Comparison of ENCODE assay signal across 8 cellular contexts in genomic region chr1:167223144-167224103, GRCh38. TPM values are rescaled to one million over a fixed set of nuclear protein-coding genes. Genes with fewer than 3 reads are reported as not detected.
A peak's percentile ranks its signal among the peaks of the same experiment; 100 is the strongest.
DNase-seq lines count a peak whose midpoint lies in the region; ATAC-seq, FAIRE-seq and TF ChIP-seq lines count a peak whose summit lies in the region.

No MANE protein-coding gene starts in this region.

- H3K27me3 ChIP-seq in Peyer's patch = no peaks in the 10 kb centered on the region
- no peaks in the 10 kb centered on the region for H3K27me3 ChIP-seq in small intestine (ENCODE audit: control insufficient read depth in 2 of 2, insufficient read depth in 2 of 2, low read length in 2 of 2)

- no peak for ATAC-seq in GM21786 (IDR thresholded peaks at IDR 0.05; ENCODE audit: unreplicated experiment)
- ATAC-seq in GM19463 (IDR thresholded peaks at IDR 0.05; ENCODE audit: unreplicated experiment) = no peak

- no peaks in the 10 kb centered on the region for H3K9me3 ChIP-seq in Peyer's patch
- no peaks in the 10 kb centered on the region for H3K9me3 ChIP-seq in small intestine (ENCODE audit: control insufficient read depth, low read depth)

- no peaks in the 10 kb centered on the region for H3K36me3 ChIP-seq in Peyer's patch
- no peaks in the 10 kb centered on the region for H3K36me3 ChIP-seq in small intestine (ENCODE audit: control insufficient read depth in 2 of 2, insufficient read depth in 2 of 2, low read length in 2 of 2)

- TF ChIP-seq CTCF in Peyer's patch (IDR thresholded peaks at IDR 0.05) = no peak

- WGBS in small intestine, 3 donors = 44 to 62% (median 54%) methylated on average over 10 of the region's 10 CpGs

- DNase-seq in NOMO-1 (lab: John Stamatoyannopoulos, UW; ENCODE audit: unreplicated experiment in 2 of 2) = peak; percentile 36 to 46
- DNase-seq in NOMO-1 treated with dmso at 0.1 percent for 144 hours (lab: John Stamatoyannopoulos, UW; ENCODE audit: unreplicated experiment) = no peak
- DNase-seq in Peyer's patch = no peak
- DNase-seq in erythroblast (lab: John Stamatoyannopoulos, UW) = peak; percentile 44 to 52
- DNase-seq in small intestine = peak; percentile 68
- DNase-seq in SW 1271 (lab: John Stamatoyannopoulos, UW) = no peak

- no peak for FAIRE-seq in small intestine (lab: Jason Lieb, UNC)

- H3K4me1 ChIP-seq in Peyer's patch (peaks cover 0 to 27% (median 6%) of the 10 kb centered on the region in 4 donors), small intestine (ENCODE audit: control insufficient read depth in 2 of 2, insufficient read depth in 1 of 2, low read depth in 1 of 2, low read length in 1 of 2) (peaks cover 0 to 2% of the 10 kb centered on the region in 2 donors)

- TF ChIP-seq POLR2A in Peyer's patch (IDR thresholded peaks at IDR 0.05) (no peak), erythroblast (IDR thresholded peaks at IDR 0.05; ENCODE audit: low read length) (no peak)

- H3K27ac ChIP-seq in Peyer's patch (peak overlapping the region; percentile 95 to 99 (median 97)), small intestine (ENCODE audit: low read depth in 1 of 2, low read length in 1 of 2) (peak overlapping the region in 1 of 2 donors; percentile 75)

- no peak overlapping the region for H3K4me3 ChIP-seq in Peyer's patch
- no peak overlapping the region for H3K4me3 ChIP-seq in small intestine (ENCODE audit: low read depth in 1 of 2, low read length in 2 of 2)

RNA-seq across cellular contexts. Expression of gene POU2F1, which starts 2.7 kb away (rescaled TPM):
- total RNA-seq in Peyer's patch = 10 to 100 TPM; 11.5 to 23.1 (median 17.0) TPM
- polyA plus RNA-seq in small intestine = 1 to 10 TPM in 2 of 3 donors, under 1 TPM in 1; 0.81 to 3.3 (median 1.3) TPM

Comparison
In these comparisons a context has a peak if more than half of its experiments do, and no peak if none do; other contexts are left out.
1. DNase-seq: peak in NOMO-1 (2 of 2), erythroblast (2 of 2) and small intestine (single experiment); none in NOMO-1 treated with dmso at 0.1 percent for 144 hours (single experiment), Peyer's patch (0 of 3) and SW 1271 (0 of 2).